ENCODE assay signal across 7 cellular contexts in genomic region chr4:4260185-4260751, GRCh38. TPM values are rescaled to one million over a fixed set of nuclear protein-coding genes. Genes with fewer than 3 reads are reported as not detected.
A peak's percentile ranks its signal among the peaks of the same experiment; 100 is the strongest.
DNase-seq lines count a peak whose midpoint lies in the region; ATAC-seq and TF ChIP-seq lines count a peak whose summit lies in the region.

No MANE protein-coding gene starts in this region.

- H3K4me3 Mint-ChIP-seq in nephron = no peak overlapping the region

- intact Hi-C loops in HCT116 (cut with micrococcal nuclease) = loop anchor here (1.0 kb wide), 2 partner anchors 75 to 170 kb away; no protein-coding TSS in a partner anchor

- no peaks in the 10 kb centered on the region for H3K9me3 ChIP-seq in HCT116 (ENCODE audit: control insufficient read depth in 1 of 2, insufficient read depth in 1 of 2, low read depth in 1 of 2, low read length in 2 of 2)

- POLR2A ChIA-PET in HCT116 (lab: Charles Lee) = interaction anchor here (0.9 to 1.2 kb wide), 3 partner anchors 8 to 170 kb away, joined by 3 to 6 read pairs (median 5); partner anchors contain the start of gene TMEM128

- H3K27me3 ChIP-seq in HCT116 (ENCODE audit: insufficient read depth, low read length) = no peaks in the 10 kb centered on the region

- ATAC-seq in HCT116 (peak; percentile 98), HG02588 (IDR thresholded peaks at IDR 0.05; ENCODE audit: unreplicated experiment) (no peak), GM18498 (IDR thresholded peaks at IDR 0.05; ENCODE audit: unreplicated experiment) (no peak)

- H3K9ac ChIP-seq in HCT116 (ENCODE audit: low read length) = no peak overlapping the region

- peak; percentile 84 for DNase-seq in ELR (ENCODE audit: low read depth)
- peak; percentile 74 for DNase-seq in HCT116 (ENCODE audit: low read depth, low spot score)
- DNase-seq in NOMO-1 (lab: John Stamatoyannopoulos, UW; ENCODE audit: unreplicated experiment in 2 of 2) = peak; percentile 37 to 72
- DNase-seq in dedifferentiated amniotic fluid mesenchymal stem cell (ENCODE audit: extremely low spot score) = peak; percentile 59

- no peaks in the 10 kb centered on the region for H3K4me1 ChIP-seq in HCT116 (ENCODE audit: control insufficient read depth in 1 of 2, insufficient read depth in 2 of 2, low read length in 2 of 2)

- CTCF ChIA-PET in HCT116 (lab: Charles Lee) = interaction anchor here (0.7 to 2.7 kb wide), 14 partner anchors 8 to 173 kb away, joined by 3 to 14 read pairs (median 4); partner anchors contain the start of genes LYAR, TMEM128 and ZBTB49

- H3K27ac Mint-ChIP-seq in nephron = peak overlapping the region in 1 of 3 experiments; percentile 20

- TF ChIP-seq RAD21 in HCT116 (IDR thresholded peaks at IDR 0.05; ENCODE audit: low read depth) = peak; percentile 80

- no peak for TF ChIP-seq POLR2A in HCT116 (IDR thresholded peaks at IDR 0.05; ENCODE audit: borderline replicate concordance, extremely low read depth, insufficient read depth, insufficient read length)

- peaks cover 6% of the 10 kb centered on the region for H3K27me3 Mint-ChIP-seq in nephron (ENCODE audit: low read depth)

- H2AFZ ChIP-seq in HCT116 (ENCODE audit: low read depth, low read length, poor library complexity, severe bottlenecking) = no peak overlapping the region

- H3K36me3 ChIP-seq in HCT116 (ENCODE audit: control insufficient read depth in 1 of 2, insufficient read depth in 2 of 2, low read length in 2 of 2) = no peaks in the 10 kb centered on the region

- RAD21 ChIA-PET in HCT116 (lab: Charles Lee; ENCODE audit: low non-redundant PET in 1 of 2, low total read pairs in 2 of 2, uncharacterized antibody in 2 of 2, unreplicated experiment in 2 of 2) = no interaction called here

- H3K79me2 ChIP-seq in HCT116 (ENCODE audit: insufficient read depth, low read length) = no peaks in the 10 kb centered on the region

- H3K4me3 ChIP-seq in HCT116 (replicated peaks in 1 of 2; ENCODE audit: low read depth in 1 of 2, low read length in 2 of 2) = no peak overlapping the region

- H3K9me2 ChIP-seq in HCT116 (ENCODE audit: insufficient read depth) = no peaks in the 10 kb centered on the region

- H3K36me3 Mint-ChIP-seq in nephron (ENCODE audit: low read depth) = no peaks in the 10 kb centered on the region

- H3K4me1 Mint-ChIP-seq in nephron = peaks cover 9% of the 10 kb centered on the region

- no peak overlapping the region for H3K27ac ChIP-seq in HCT116 (ENCODE audit: low read depth, low read length)

- no peaks in the 10 kb centered on the region for H4K20me1 ChIP-seq in HCT116 (ENCODE audit: insufficient read depth)

- no peaks in the 10 kb centered on the region for H3K9me3 Mint-ChIP-seq in nephron

- no TSS peak for BruUV-seq in HCT116 (replicated peaks; lab: Mats Ljungman, UMichigan)

- TF ChIP-seq CTCF in HCT116 (IDR thresholded peaks at IDR 0.05 in 2 of 3, conservative IDR thresholded peaks at IDR 0.05 in 1 of 3; ENCODE audit: borderline replicate concordance in 1 of 3, insufficient read depth in 1 of 3, low read depth in 2 of 3, low read length in 2 of 3) (peak; percentile 52 to 96 (median 74)), nephron (IDR thresholded peaks at IDR 0.05; ENCODE audit: unreplicated experiment in 3 of 3) (peak in 2 of 3 experiments; percentile 21 to 22)

- no peak overlapping the region for H3K4me2 ChIP-seq in HCT116 (ENCODE audit: low read length)

TF ChIP-seq in HCT116, 20 proteins besides CTCF, POLR2A, EP300 and RAD21:
- no peak for TF ChIP-seq MAX (IDR thresholded peaks at IDR 0.05)
- TF ChIP-seq CEBPB (IDR thresholded peaks at IDR 0.05; ENCODE audit: low read depth) = no peak
- TF ChIP-seq SRF (IDR thresholded peaks at IDR 0.05; ENCODE audit: low read depth) = no peak
- TF ChIP-seq TCF7L2 (IDR thresholded peaks at IDR 0.05; ENCODE audit: borderline replicate concordance, extremely low read depth, insufficient read depth, insufficient read length) = no peak
- TF ChIP-seq EZH2phosphoT487 (IDR thresholded peaks at IDR 0.05; ENCODE audit: borderline replicate concordance) = no peak
- TF ChIP-seq YY1 (IDR thresholded peaks at IDR 0.05; ENCODE audit: extremely low read depth, insufficient replicate concordance, low read depth, low read length) = no peak
- TF ChIP-seq JUND (IDR thresholded peaks at IDR 0.05) = no peak

RNA-seq across cellular contexts. Expression of gene TMEM128, which starts 12.2 kb away (rescaled TPM):
- 19.5 TPM for total RNA-seq in HCT116 (2021; ENCODE audit: unreplicated experiment)
- polyA plus RNA-seq in HCT116 (2012) = 13.3 and 20.8 TPM in 2 replicates

RNA-seq across cellular contexts. Expression of gene LYAR, which starts 29.7 kb away (rescaled TPM):
- 53.0 TPM for total RNA-seq in HCT116 (2021; ENCODE audit: unreplicated experiment)
- 22.2 and 27.2 TPM in 2 replicates for polyA plus RNA-seq in HCT116 (2012)

RNA-seq across cellular contexts. Expression of gene ZBTB49, which starts 29.8 kb away (rescaled TPM):
- total RNA-seq in HCT116 (2021; ENCODE audit: unreplicated experiment) = 3.9 TPM
- polyA plus RNA-seq in HCT116 (2012) = 2.3 and 2.7 TPM in 2 replicates

RNA-seq across cellular contexts. Expression of gene OTOP1, which starts 33.5 kb away (rescaled TPM):
- total RNA-seq in HCT116 (2021; ENCODE audit: unreplicated experiment) = not detected
- 0.09 TPM in 1 of 2 replicates, not detected in the other for polyA plus RNA-seq in HCT116 (2012)
